In genomic region chr7:81688622-81689411, GRCh38 we compare ENCODE assay signal across 1 cellular context.
TF ChIP-seq lines count a peak whose summit lies in the region.

No MANE protein-coding gene starts in this region.

TF ChIP-seq in GM23338, 12 proteins besides CTCF, POLR2A, EP300 and RAD21 (continued from another document):
- TF ChIP-seq ZNF462 (CRISPR knock-in tag; IDR thresholded peaks at IDR 0.05) = no peak
- no peak for TF ChIP-seq EZH2 (IDR thresholded peaks at IDR 0.05; ENCODE audit: low read depth, unreplicated experiment)
- no peak for TF ChIP-seq ZNF331 (CRISPR knock-in tag; IDR thresholded peaks at IDR 0.05; ENCODE audit: low read depth)
- no peak for TF ChIP-seq JUNB (IDR thresholded peaks at IDR 0.05; ENCODE audit: unreplicated experiment)
TF ChIP-seq in GM23338: peak in this region for 0.
